ENCODE assay signal across 1 cellular context in genomic region chr20:49479785-49480184, GRCh38.
TF ChIP-seq lines count a peak whose summit lies in the region.

No MANE protein-coding gene starts in this region.

TF ChIP-seq in HepG2, 621 proteins besides CTCF, POLR2A, EP300 and RAD21 (continued from another document and continues in another):
- peak; percentile 53; the same call in 1 of the 2 replicates for TF ChIP-seq ZNF609 (CRISPR knock-in tag; IDR thresholded peaks at IDR 0.05; ENCODE audit: borderline replicate concordance)
- TF ChIP-seq MLX (CRISPR knock-in tag; IDR thresholded peaks at IDR 0.05): no peak
- no peak for TF ChIP-seq NFE2L2 (IDR thresholded peaks at IDR 0.05; ENCODE audit: low read length)
- TF ChIP-seq ZSCAN31 (CRISPR knock-in tag; IDR thresholded peaks at IDR 0.05; ENCODE audit: low read depth): no peak
- TF ChIP-seq ZNF740 (CRISPR knock-in tag; IDR thresholded peaks at IDR 0.05): no peak
- peak; percentile 80 for TF ChIP-seq NR2F6 (IDR thresholded peaks at IDR 0.05)
- TF ChIP-seq NR2F6 (CRISPR knock-in tag; IDR thresholded peaks at IDR 0.05): peak; percentile 72; the same call in 1 of the 2 replicates
- peak; percentile 56 for TF ChIP-seq ARID5B (CRISPR knock-in tag; IDR thresholded peaks at IDR 0.05)
- no peak for TF ChIP-seq ZFP37 (CRISPR knock-in tag; IDR thresholded peaks at IDR 0.05; ENCODE audit: borderline replicate concordance)
- 0 out of 2 replicates have a peak, but pooled peaks have one; percentile 15 for TF ChIP-seq ZNF574 (CRISPR knock-in tag; IDR thresholded peaks at IDR 0.05)
- no peak for TF ChIP-seq GABPA (IDR thresholded peaks at IDR 0.05; ENCODE audit: low read depth, low read length)
- TF ChIP-seq GABPA (CRISPR knock-in tag; IDR thresholded peaks at IDR 0.05; ENCODE audit: low read depth): no peak
- TF ChIP-seq XBP1 (CRISPR knock-in tag; IDR thresholded peaks at IDR 0.05): no peak
- TF ChIP-seq ZBED4 (CRISPR knock-in tag; IDR thresholded peaks at IDR 0.05; ENCODE audit: borderline replicate concordance): no peak
- no peak for TF ChIP-seq ZFP36 (IDR thresholded peaks at IDR 0.05; ENCODE audit: borderline replicate concordance, low read depth, low read length, partially characterized antibody)
- TF ChIP-seq ZNF777 (CRISPR knock-in tag; IDR thresholded peaks at IDR 0.05): no peak
- no peak for TF ChIP-seq PRDM4 (CRISPR knock-in tag; IDR thresholded peaks at IDR 0.05; ENCODE audit: borderline replicate concordance)
- no peak for TF ChIP-seq ZBTB20 (CRISPR knock-in tag; IDR thresholded peaks at IDR 0.05; ENCODE audit: borderline replicate concordance, low read depth)
- no peak for TF ChIP-seq ZNF225 (CRISPR knock-in tag; IDR thresholded peaks at IDR 0.05)
- TF ChIP-seq THRA (CRISPR knock-in tag; IDR thresholded peaks at IDR 0.05; ENCODE audit: borderline replicate concordance): no peak
- TF ChIP-seq RORA (CRISPR knock-in tag; IDR thresholded peaks at IDR 0.05): no peak
- TF ChIP-seq MXD3 (CRISPR knock-in tag; IDR thresholded peaks at IDR 0.05): no peak
- no peak for TF ChIP-seq ZFP90 (CRISPR knock-in tag; IDR thresholded peaks at IDR 0.05; ENCODE audit: borderline replicate concordance)
- no peak for TF ChIP-seq ZNF558 (CRISPR knock-in tag; IDR thresholded peaks at IDR 0.05; ENCODE audit: borderline replicate concordance)
- TF ChIP-seq ZNF674 (CRISPR knock-in tag; IDR thresholded peaks at IDR 0.05; ENCODE audit: low read depth): no peak
- no peak for TF ChIP-seq ZNF605 (CRISPR knock-in tag; IDR thresholded peaks at IDR 0.05)
- no peak for TF ChIP-seq HOXA9 (CRISPR knock-in tag; IDR thresholded peaks at IDR 0.05; ENCODE audit: borderline replicate concordance)
- no peak for TF ChIP-seq MIER3 (CRISPR knock-in tag; IDR thresholded peaks at IDR 0.05; ENCODE audit: borderline replicate concordance)
- no peak for TF ChIP-seq NFE2L1 (CRISPR knock-in tag; IDR thresholded peaks at IDR 0.05; ENCODE audit: borderline replicate concordance)
- TF ChIP-seq ZNF331 (CRISPR knock-in tag; IDR thresholded peaks at IDR 0.05): peak; percentile 47; the same call in 1 of the 2 replicates
- TF ChIP-seq BRD4 (CRISPR knock-in tag; IDR thresholded peaks at IDR 0.05): no peak
- peak; percentile 61; the same call in 1 of the 2 replicates for TF ChIP-seq ZKSCAN1 (IDR thresholded peaks at IDR 0.05; ENCODE audit: low read length)
- TF ChIP-seq NR2F2 (IDR thresholded peaks at IDR 0.05; ENCODE audit: borderline replicate concordance, low read depth): peak; percentile 74; the same call in 1 of the 2 replicates
- no peak for TF ChIP-seq NFRKB (IDR thresholded peaks at IDR 0.05)
- TF ChIP-seq ZBTB37 (CRISPR knock-in tag; IDR thresholded peaks at IDR 0.05): peak; percentile 88; the same call in 1 of the 2 replicates
- no peak for TF ChIP-seq ZNF510 (CRISPR knock-in tag; IDR thresholded peaks at IDR 0.05; ENCODE audit: low read depth)
